ENCODE assay signal across 12 cellular contexts in genomic region chr16:57194512-57194911, GRCh38. TPM values are rescaled to one million over a fixed set of nuclear protein-coding genes. Genes with fewer than 3 reads are reported as not detected.
DNase-seq lines count a peak whose midpoint lies in the region; ATAC-seq and TF ChIP-seq lines count a peak whose summit lies in the region.
"Had no signal": no experiment of that assay in that cellular context is flagged by ENCODE, and none has a peak within 500 bp of the region (broad histone marks: within the 10 kb centered on the region; RNA-seq: fewer than 3 reads in every experiment).

No MANE protein-coding gene starts in this region.

- H3K79me2 ChIP-seq in ACC112 (ENCODE audit: control insufficient read depth, insufficient read depth, low read length, unreplicated experiment): peaks cover 85% of the 10 kb centered on the region

- H2AFZ ChIP-seq in ACC112 (ENCODE audit: low read length, unreplicated experiment): no peak overlapping the region

- peak; percentile 71 for ATAC-seq in left lung
- ATAC-seq in activated CD4-positive, CD25-positive, alpha-beta regulatory T cell treated with anti-CD3 and anti-CD28 coated beads, Interleukin-2, amount 50 U/mL, for 24 hours: no peak
- ATAC-seq: activated T-cell treated with anti-CD3 and anti-CD28 coated beads, Interleukin-2, amount 50 U/mL, for 4 hours had no signal

- H3K27me3 ChIP-seq in ACC112 (ENCODE audit: insufficient read depth, low read length) (no peaks in the 10 kb centered on the region), ascending aorta (no peaks in the 10 kb centered on the region), left lung (no peaks in the 10 kb centered on the region)

- H3K36me3 ChIP-seq in ACC112 (ENCODE audit: insufficient read depth, low read length): no peaks in the 10 kb centered on the region
- H3K36me3 ChIP-seq in ascending aorta: no peaks in the 10 kb centered on the region
- H3K36me3 ChIP-seq in left lung: no peaks in the 10 kb centered on the region

- H3K27ac ChIP-seq in ACC112 (ENCODE audit: low read depth, low read length): peak overlapping the region; percentile 97
- peak overlapping the region; percentile 47 to 64 for H3K27ac ChIP-seq in ascending aorta
- no peak overlapping the region for H3K27ac ChIP-seq in left lung

- H3K9me3 ChIP-seq in ascending aorta: no peaks in the 10 kb centered on the region
- no peaks in the 10 kb centered on the region for H3K9me3 ChIP-seq in left lung

- intact Hi-C loops in ascending aorta (cut with DNase I): loop anchor here (2.0 kb wide), 1 partner anchor 50 kb away; the partner anchor contains the start of gene ARL2BP
- intact Hi-C loops in left lung (cut with DNase I): no loop called here

- no peak for TF ChIP-seq CTCF in ascending aorta (IDR thresholded peaks at IDR 0.05)
- no peak for TF ChIP-seq CTCF in left lung (IDR thresholded peaks at IDR 0.05)

- DNase-seq in HPDE6-E6E7 (ENCODE audit: extremely low spot score): peak; percentile 88
- DNase-seq in ascending aorta (ENCODE audit: low spot score in 2 of 2): no peak
- no peak for DNase-seq in left lung
- DNase-seq in activated CD4-positive, alpha-beta T cell treated with anti-CD3 and anti-CD28 coated beads, Interleukin-2, amount 50 U/mL, for 48 hours: no peak
- DNase-seq in NAMALWA (ENCODE audit: low spot score): no peak
- no peak for DNase-seq in activated CD4-positive, CD25-positive, alpha-beta regulatory T cell (lab: John Stamatoyannopoulos, UW)
- DNase-seq: activated T-cell treated with anti-CD3 and anti-CD28 coated beads, Interleukin-2, amount 50 U/mL, for 4 hours; H7; left cardiac atrium; stimulated activated CD8-positive, alpha-beta memory T cell treated with anti-CD3 and anti-CD28 coated beads, Interleukin-4, amount 100 ng/mL, for 48 hours had no signal

- H3K4me1 ChIP-seq in ACC112 (ENCODE audit: control insufficient read depth, insufficient read depth, low read length, unreplicated experiment) (peaks cover 74% of the 10 kb centered on the region), ascending aorta (peaks cover 0 to 38% of the 10 kb centered on the region in 2 donors), left lung (peaks cover 0 to 50% of the 10 kb centered on the region in 2 donors)

- peak overlapping the region; percentile 58 for H3K4me3 ChIP-seq in ACC112 (ENCODE audit: low read depth, low read length)
- H3K4me3 ChIP-seq in ascending aorta: no peak overlapping the region
- no peak overlapping the region for H3K4me3 ChIP-seq in left lung

RNA-seq across cellular contexts. Expression of gene RSPRY1, which starts 8.4 kb away (rescaled TPM):
- 29.3 TPM for total RNA-seq in ascending aorta
- 10 to 100 TPM; 32.5 to 36.6 TPM for total RNA-seq in left lung

RNA-seq across cellular contexts. Expression of gene PSME3IP1, which starts 8.7 kb away (rescaled TPM):
- total RNA-seq in ascending aorta (32.6 TPM), left lung (10 to 100 TPM; 53.1 to 71.8 TPM)

RNA-seq across cellular contexts. Expression of gene ARL2BP, which starts 50.5 kb away (rescaled TPM):
- total RNA-seq in ascending aorta: 44.1 TPM
- total RNA-seq in left lung: 10 to 100 TPM; 51.4 to 69.3 TPM

Comparison
In these comparisons a context has a peak if more than half of its experiments do, and no peak if none do; other contexts are left out.
1. H3K27ac ChIP-seq: peak in ACC112 (single experiment) and ascending aorta (2 of 2); none in left lung (0 of 2).